8 cellular contexts compared by ENCODE assay signal in genomic region chr11:72113170-72113808, GRCh38. TPM values are rescaled to one million over a fixed set of nuclear protein-coding genes. Genes with fewer than 3 reads are reported as not detected.
DNase-seq lines count a peak whose midpoint lies in the region; ATAC-seq and TF ChIP-seq lines count a peak whose summit lies in the region.

No MANE protein-coding gene starts in this region.

- peaks cover 29% of the 10 kb centered on the region for H3K4me1 Mint-ChIP-seq in activated naive CD4-positive, alpha-beta T cell treated with anti-CD3 and anti-CD28 coated beads, Interleukin-2, amount 50 U/mL, for 24 hours
- H3K4me1 Mint-ChIP-seq in activated naive CD8-positive, alpha-beta T cell treated with anti-CD3 and anti-CD28 coated beads for 36 hours, result peaks cover 18% of the 10 kb centered on the region

- H3K27me3 ChIP-seq in left lung, result no peaks in the 10 kb centered on the region
- H3K27me3 ChIP-seq in upper lobe of left lung, result no peaks in the 10 kb centered on the region

- peak overlapping the region; percentile 97 for H3K4me3 Mint-ChIP-seq in activated naive CD4-positive, alpha-beta T cell treated with anti-CD3 and anti-CD28 coated beads, Interleukin-2, amount 50 U/mL, for 24 hours
- peak overlapping the region; percentile 94 for H3K4me3 Mint-ChIP-seq in activated naive CD8-positive, alpha-beta T cell treated with anti-CD3 and anti-CD28 coated beads for 36 hours

- TF ChIP-seq CTCF in left lung (IDR thresholded peaks at IDR 0.05), result no peak
- TF ChIP-seq CTCF in upper lobe of left lung (IDR thresholded peaks at IDR 0.05), result no peak

- 95 to 96% methylated on average over 6 of the region's 6 CpGs for WGBS in upper lobe of left lung, 2 donors

- no peaks in the 10 kb centered on the region for H3K9me3 ChIP-seq in left lung
- no peaks in the 10 kb centered on the region for H3K9me3 ChIP-seq in upper lobe of left lung

- intact Hi-C loops in left lung (cut with DNase I), result no loop called here

- H3K4me3 ChIP-seq in left lung (peak overlapping the region; percentile 52 to 58), upper lobe of left lung (peak overlapping the region in 3 of 4 donors; percentile 60 to 70 (median 64))

- H3K36me3 Mint-ChIP-seq in activated naive CD4-positive, alpha-beta T cell treated with anti-CD3 and anti-CD28 coated beads, Interleukin-2, amount 50 U/mL, for 24 hours, result peaks cover 8% of the 10 kb centered on the region
- H3K36me3 Mint-ChIP-seq in activated naive CD8-positive, alpha-beta T cell treated with anti-CD3 and anti-CD28 coated beads for 36 hours, result peaks cover 6% of the 10 kb centered on the region

- DNase-seq in activated naive CD4-positive, alpha-beta T cell treated with Interleukin-2 at 50 U/mL for 16 hours, result no peak
- DNase-seq in activated naive CD8-positive, alpha-beta T cell treated with anti-CD3 and anti-CD28 coated beads for 36 hours, result no peak
- no peak for DNase-seq in left lung
- no peak for DNase-seq in upper lobe of left lung
- no peak for DNase-seq in foreskin melanocyte

- peak overlapping the region; percentile 100 for H3K27ac Mint-ChIP-seq in activated naive CD4-positive, alpha-beta T cell treated with anti-CD3 and anti-CD28 coated beads, Interleukin-2, amount 50 U/mL, for 24 hours
- peak overlapping the region; percentile 99 for H3K27ac Mint-ChIP-seq in activated naive CD8-positive, alpha-beta T cell treated with anti-CD3 and anti-CD28 coated beads for 36 hours

- no peaks in the 10 kb centered on the region for H3K27me3 Mint-ChIP-seq in activated naive CD4-positive, alpha-beta T cell treated with anti-CD3 and anti-CD28 coated beads, Interleukin-2, amount 50 U/mL, for 24 hours
- H3K27me3 Mint-ChIP-seq in activated naive CD8-positive, alpha-beta T cell treated with anti-CD3 and anti-CD28 coated beads for 36 hours, result no peaks in the 10 kb centered on the region

- no peak for TF ChIP-seq EP300 in upper lobe of left lung (IDR thresholded peaks at IDR 0.05)

- no peak for TF ChIP-seq POLR2A in upper lobe of left lung (IDR thresholded peaks at IDR 0.05)

- peaks cover 0 to 17% of the 10 kb centered on the region in 2 donors for H3K36me3 ChIP-seq in left lung
- peaks cover 0 to 12% (median 4%) of the 10 kb centered on the region in 4 donors for H3K36me3 ChIP-seq in upper lobe of left lung

- no peaks in the 10 kb centered on the region for H3K9me3 Mint-ChIP-seq in activated naive CD4-positive, alpha-beta T cell treated with anti-CD3 and anti-CD28 coated beads, Interleukin-2, amount 50 U/mL, for 24 hours
- no peaks in the 10 kb centered on the region for H3K9me3 Mint-ChIP-seq in activated naive CD8-positive, alpha-beta T cell treated with anti-CD3 and anti-CD28 coated beads for 36 hours

- ATAC-seq in left lung (no peak), upper lobe of left lung (ENCODE audit: low FRiP score in 2 of 2) (no peak), GM19328 (IDR thresholded peaks at IDR 0.05; ENCODE audit: unreplicated experiment) (no peak), HG03439 (IDR thresholded peaks at IDR 0.05; ENCODE audit: unreplicated experiment) (no peak)

- peaks cover 8 to 16% of the 10 kb centered on the region in 2 donors for H3K4me1 ChIP-seq in left lung
- H3K4me1 ChIP-seq in upper lobe of left lung, result peaks cover 10 to 13% (median 12%) of the 10 kb centered on the region in 4 donors

- H3K27ac ChIP-seq in left lung (peak overlapping the region; percentile 99 to 100), upper lobe of left lung (peak overlapping the region; percentile 96 to 98 (median 98))

RNA-seq across cellular contexts. Expression of gene ANAPC15, which starts 0.8 kb away (rescaled TPM):
- 10 to 100 TPM; 70.4 to 71.8 TPM for total RNA-seq in activated naive CD8-positive, alpha-beta T cell treated with anti-CD3 and anti-CD28 coated beads for 36 hours
- total RNA-seq in left lung, result 10 to 100 TPM; 27.1 to 29.3 TPM
- total RNA-seq in upper lobe of left lung, result 10 to 100 TPM; 12.8 to 39.1 (median 29.5) TPM

RNA-seq across cellular contexts. Expression of gene TOMT, which starts 7.6 kb away (rescaled TPM):
- total RNA-seq in activated naive CD8-positive, alpha-beta T cell treated with anti-CD3 and anti-CD28 coated beads for 36 hours, result not detected
- not detected for total RNA-seq in left lung
- total RNA-seq in upper lobe of left lung, result under 1 TPM in 1 of 6 donors, not detected in 5; 0.30 TPM

RNA-seq across cellular contexts. Expression of gene LAMTOR1, which starts 10.2 kb away (rescaled TPM):
- 10 to 100 TPM; 65.5 to 66.2 TPM for total RNA-seq in activated naive CD8-positive, alpha-beta T cell treated with anti-CD3 and anti-CD28 coated beads for 36 hours
- 100 to 1,000 TPM; 101 to 118 TPM for total RNA-seq in left lung
- total RNA-seq in upper lobe of left lung, result 100 to 1,000 TPM in 4 of 6 donors, 10 to 100 TPM in 2; 86.0 to 162 (median 114) TPM

RNA-seq across cellular contexts. Expression of gene FOLR3, which starts 22.2 kb away (rescaled TPM):
- not detected for total RNA-seq in activated naive CD8-positive, alpha-beta T cell treated with anti-CD3 and anti-CD28 coated beads for 36 hours
- total RNA-seq in left lung, result 10 to 100 TPM in 1 of 2 donors, under 1 TPM in 1; 0.32 to 15.6 TPM
- total RNA-seq in upper lobe of left lung, result 10 to 100 TPM in 2 of 6 donors, 1 to 10 TPM in 2, not detected in 2; 1.4 to 69.7 (median 9.5) TPM

RNA-seq across cellular contexts. Expression of gene LRRC51, which starts 32.6 kb away (rescaled TPM):
- total RNA-seq in activated naive CD8-positive, alpha-beta T cell treated with anti-CD3 and anti-CD28 coated beads for 36 hours, result 10 to 100 TPM in 1 of 2 experiments, 1 to 10 TPM in 1; 7.0 to 10.0 TPM
- total RNA-seq in left lung (10 to 100 TPM in 1 of 2 donors, 1 to 10 TPM in 1; 6.7 to 13.0 TPM), upper lobe of left lung (10 to 100 TPM in 3 of 6 donors, 1 to 10 TPM in 3; 5.3 to 19.2 (median 10.3) TPM)
